8 cellular contexts compared by ENCODE assay signal in the genomic region with DNA sequence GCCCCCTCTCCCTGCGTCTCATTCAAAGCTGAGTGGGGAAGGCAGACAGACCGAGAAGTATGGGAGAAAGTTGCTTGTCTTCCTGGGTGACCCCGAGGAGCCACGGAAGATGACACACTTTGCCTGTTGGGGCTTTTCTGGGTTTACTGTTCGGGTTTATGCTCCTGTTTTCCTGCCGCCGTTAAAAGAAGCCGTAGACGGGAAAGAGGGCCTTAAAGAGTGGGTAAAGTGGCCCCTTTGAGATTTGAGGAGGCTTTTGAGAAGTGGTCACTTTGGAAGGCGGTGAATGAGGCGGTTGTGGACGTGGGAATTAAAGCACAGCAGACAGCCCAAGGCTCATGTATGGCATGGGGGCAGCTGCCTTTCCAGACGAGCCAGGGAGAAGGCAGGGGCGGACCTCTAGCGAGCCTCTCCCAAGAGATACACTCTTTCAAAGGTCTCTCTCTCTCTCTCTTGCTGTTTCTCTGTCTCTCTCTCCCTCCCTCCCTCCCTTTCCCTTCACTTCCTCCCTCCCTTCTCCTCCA. TPM values are rescaled to one million over a fixed set of nuclear protein-coding genes. Genes with fewer than 3 reads are reported as not detected.
DNase-seq lines count a peak whose midpoint lies in the region; ATAC-seq and TF ChIP-seq lines count a peak whose summit lies in the region.

No MANE protein-coding gene starts in this region.

- ATAC-seq in activated T-cell treated with anti-CD3 and anti-CD28 coated beads, Interleukin-2, amount 50 U/mL, for 72 hours (replicated peaks in 1 of 2) = no peak
- ATAC-seq in HG02840 (IDR thresholded peaks at IDR 0.05; ENCODE audit: low FRiP score, unreplicated experiment) (peak; percentile 18), GM21367 (IDR thresholded peaks at IDR 0.05; ENCODE audit: unreplicated experiment) (no peak)

- in situ Hi-C loops in GM13977 (cut with MboI; ENCODE audit: low pct_unique_long_range_greater_than_20kb, low sequenced_read_pairs, unreplicated experiment) = loop anchor here (25.0 kb wide), 2 partner anchors 466 to 541 kb away; no protein-coding TSS in a partner anchor

- H3K27ac Mint-ChIP-seq in activated T-cell treated with anti-CD3 and anti-CD28 coated beads, Interleukin-2, amount 50 U/mL, for 72 hours = peak overlapping the region; percentile 82
- peak overlapping the region; percentile 89 for H3K27ac Mint-ChIP-seq in mesothelial cell of epicardium

- H3K36me3 Mint-ChIP-seq in activated T-cell treated with anti-CD3 and anti-CD28 coated beads, Interleukin-2, amount 50 U/mL, for 72 hours (ENCODE audit: insufficient read depth in 2 of 2) = no peaks in the 10 kb centered on the region
- no peaks in the 10 kb centered on the region for H3K36me3 Mint-ChIP-seq in mesothelial cell of epicardium

- TF ChIP-seq CTCF in OCI-LY3 (IDR thresholded peaks at IDR 0.05; ENCODE audit: low read depth, low read length) (no peak), mesothelial cell of epicardium (IDR thresholded peaks at IDR 0.05; ENCODE audit: unreplicated experiment) (no peak), GM13977 (IDR thresholded peaks at IDR 0.05; ENCODE audit: extremely low read depth, insufficient read depth, missing control alignments) (no peak)

- H3K4me3 Mint-ChIP-seq in activated T-cell treated with anti-CD3 and anti-CD28 coated beads, Interleukin-2, amount 50 U/mL, for 72 hours = peak overlapping the region; percentile 88 to 91
- H3K4me3 Mint-ChIP-seq in mesothelial cell of epicardium = peak overlapping the region; percentile 81

- peak overlapping the region; percentile 91 for H3K4me2 ChIP-seq in OCI-LY3 (ENCODE audit: low read length)

- H3K79me2 ChIP-seq in OCI-LY3 (ENCODE audit: low read length) = peaks cover 33% of the 10 kb centered on the region

- peaks cover 7% of the 10 kb centered on the region for H3K4me1 Mint-ChIP-seq in activated T-cell treated with anti-CD3 and anti-CD28 coated beads, Interleukin-2, amount 50 U/mL, for 72 hours (ENCODE audit: low read depth)
- H3K4me1 Mint-ChIP-seq in mesothelial cell of epicardium = peaks cover 46% of the 10 kb centered on the region

- H3K4me3 ChIP-seq in OCI-LY3 (ENCODE audit: low read length) = peak overlapping the region; percentile 85

- no peaks in the 10 kb centered on the region for H4K20me1 ChIP-seq in OCI-LY3 (ENCODE audit: insufficient read depth, low read length)

- no peaks in the 10 kb centered on the region for H3K9me3 Mint-ChIP-seq in activated T-cell treated with anti-CD3 and anti-CD28 coated beads, Interleukin-2, amount 50 U/mL, for 72 hours
- no peaks in the 10 kb centered on the region for H3K9me3 Mint-ChIP-seq in mesothelial cell of epicardium

- no peak for DNase-seq in activated T-cell treated with anti-CD3 and anti-CD28 coated beads, Interleukin-2, amount 50 U/mL, for 72 hours
- no peak for DNase-seq in activated T-cell treated with anti-CD3 and anti-CD28 coated beads, Interleukin-2, amount 50 U/mL, for 1 hour
- DNase-seq in ecto neural progenitor cell (ENCODE audit: low spot score) (peak; percentile 52), mesothelial cell of epicardium (ENCODE audit: low spot score in 2 of 2, unreplicated experiment in 2 of 2) (no peak), GM13977 (ENCODE audit: low spot score) (no peak)

- H3K27ac ChIP-seq in OCI-LY3 (ENCODE audit: low read length) = peak overlapping the region; percentile 36

- peaks cover 62% of the 10 kb centered on the region for H3K27me3 Mint-ChIP-seq in activated T-cell treated with anti-CD3 and anti-CD28 coated beads, Interleukin-2, amount 50 U/mL, for 72 hours (ENCODE audit: low read depth)
- peaks cover 11% of the 10 kb centered on the region for H3K27me3 Mint-ChIP-seq in mesothelial cell of epicardium (ENCODE audit: low read depth)

- H3K27me3 ChIP-seq in OCI-LY3 (ENCODE audit: low read depth, low read length) = no peaks in the 10 kb centered on the region

- H3K9ac ChIP-seq in OCI-LY3 (ENCODE audit: low read length) = peak overlapping the region; percentile 84

- peak overlapping the region; percentile 81 for H2AFZ ChIP-seq in OCI-LY3 (ENCODE audit: low read depth, low read length)

- H3K9me3 ChIP-seq in OCI-LY3 (ENCODE audit: insufficient read depth, low read length) = no peaks in the 10 kb centered on the region

- H3K4me1 ChIP-seq in OCI-LY3 (ENCODE audit: low read length) = peaks cover 26% of the 10 kb centered on the region

- peaks cover 21% of the 10 kb centered on the region for H3K36me3 ChIP-seq in OCI-LY3 (replicated peaks; ENCODE audit: low read depth, low read length)

RNA-seq across cellular contexts. Expression of gene LHFPL6, which starts 0.5 kb away (rescaled TPM):
- total RNA-seq in activated T-cell treated with anti-CD3 and anti-CD28 coated beads, Interleukin-2, amount 50 U/mL, for 72 hours = 1 to 10 TPM; 1.7 to 2.5 TPM
- 18.2 to 20.2 TPM (median 19.0 TPM) in 3 replicates for total RNA-seq in mesothelial cell of epicardium

RNA-seq across cellular contexts. Expression of gene COG6, which starts 52.0 kb away (rescaled TPM):
- 10 to 100 TPM; 33.0 to 35.2 TPM for total RNA-seq in activated T-cell treated with anti-CD3 and anti-CD28 coated beads, Interleukin-2, amount 50 U/mL, for 72 hours
- 47.8 to 54.4 TPM (median 49.4 TPM) in 3 replicates for total RNA-seq in mesothelial cell of epicardium
